In the genomic region with DNA sequence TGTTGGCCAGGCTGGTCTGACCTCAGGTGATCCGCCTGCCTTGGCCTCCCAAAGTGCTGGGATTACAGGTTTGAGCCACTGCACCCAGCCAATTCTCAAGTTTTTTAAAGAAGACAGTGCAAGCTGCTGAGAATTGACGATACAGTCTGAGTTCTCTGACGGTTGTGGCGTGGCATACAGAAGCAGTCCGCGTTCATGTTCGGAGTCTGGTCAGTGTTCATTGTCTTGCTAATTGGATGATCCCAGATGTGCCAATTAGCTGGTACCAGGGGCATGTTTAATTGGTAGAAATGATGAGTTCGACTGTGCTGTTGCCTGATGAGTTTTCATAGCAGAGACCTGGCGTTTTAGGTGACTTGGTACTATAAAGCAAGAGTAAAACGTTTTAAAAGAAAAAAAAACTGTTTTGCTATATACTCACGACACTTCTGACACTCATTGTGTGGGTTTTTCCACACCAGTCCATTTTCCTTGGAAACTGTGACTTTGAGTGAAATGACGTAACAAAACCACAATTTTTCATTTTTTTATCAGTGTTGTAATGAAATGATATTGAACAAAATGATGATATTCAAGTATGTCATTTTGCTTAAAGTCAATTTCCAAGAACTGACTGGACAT, we compare ENCODE assay signal across 19 cellular contexts.
"Had no signal": no experiment of that assay in that cellular context is flagged by ENCODE, and none has a peak within 500 bp of the region (broad histone marks: within the 10 kb centered on the region; RNA-seq: fewer than 3 reads in every experiment).

No MANE protein-coding gene starts in this region.

- H3K9me3 ChIP-seq: colonic mucosa, gastroesophageal sphincter, ovary, tibial artery, uterus had no signal

- H3K27ac ChIP-seq: colonic mucosa, gastroesophageal sphincter, heart right ventricle, ovary, tibial artery, uterus had no signal

- DNase-seq: activated CD4-positive, alpha-beta T cell treated with anti-CD3 and anti-CD28 coated beads, Interleukin-2, amount 50 U/mL, for 1 hour; activated CD8-positive, alpha-beta memory T cell treated with anti-CD3 and anti-CD28 coated beads, Interleukin-2, amount 10 ng/mL, durations not matched to agents 7 days and 5 days; activated naive CD4-positive, alpha-beta T cell treated with anti-CD3 and anti-CD28 coated beads, Interleukin-2, amount 50 U/mL, for 16 hours; amygdala; central memory CD4-positive, alpha-beta T cell; heart right ventricle; left cardiac atrium; naive B cell; ovary; SW 1271; tibial artery; uterus had no signal

- H3K27me3 ChIP-seq: colonic mucosa, gastroesophageal sphincter, heart right ventricle, ovary, tibial artery, uterus had no signal

- H3K4me3 ChIP-seq: colonic mucosa, gastroesophageal sphincter, heart right ventricle, lung, ovary, tibial artery, uterus had no signal

- FAIRE-seq: endometrium, TTC549 had no signal

- H3K36me3 ChIP-seq: colonic mucosa, gastroesophageal sphincter, heart right ventricle, ovary, tibial artery, uterus had no signal

- H3K4me1 ChIP-seq: heart right ventricle had no signal

- ATAC-seq: activated CD8-positive, alpha-beta memory T cell treated with anti-CD3 and anti-CD28 coated beads, Interleukin-2, amount 10 ng/mL, durations not matched to agents 7 days and 5 days; gastroesophageal sphincter; heart right ventricle; left cardiac atrium; sciatic nerve; WTC11 had no signal
